ENCODE assay signal across 18 cellular contexts in genomic region chr1:98385691-98386090, GRCh38.
"Had no signal": no experiment of that assay in that cellular context is flagged by ENCODE, and none has a peak within 500 bp of the region (broad histone marks: within the 10 kb centered on the region; RNA-seq: fewer than 3 reads in every experiment).

No MANE protein-coding gene starts in this region.

- H3K4me3 ChIP-seq: breast epithelium, left lung, right lobe of liver had no signal

- H3K36me3 ChIP-seq: breast epithelium, left lung, neutrophil, right lobe of liver had no signal

- H3K27ac ChIP-seq: breast epithelium, epithelial cell of prostate, left lung, neutrophil, right lobe of liver had no signal

- H3K4me1 ChIP-seq: breast epithelium, right lobe of liver had no signal

- H3K27me3 ChIP-seq: breast epithelium, left lung, neutrophil, right lobe of liver had no signal

- H3K9me3 ChIP-seq: breast epithelium, left lung, neutrophil, right lobe of liver had no signal

- FAIRE-seq: islet of Langerhans had no signal

- ATAC-seq: activated T-helper 17 cell treated with anti-CD3 and anti-CD28 coated beads, Interleukin-2, amount 50 U/mL, for 72 hours; effector memory CD8-positive, alpha-beta T cell; left lung; naive thymus-derived CD8-positive, alpha-beta T cell; right lobe of liver; stimulated activated effector memory CD8-positive, alpha-beta T cell treated with anti-CD3 and anti-CD28 coated beads, Interleukin-12 subunit alpha, Interleukin-12 subunit beta, amount 100 ng/mL, for 72 hours; T-cell had no signal

- DNase-seq: activated CD4-positive, alpha-beta T cell treated with anti-CD3 and anti-CD28 coated beads, Interleukin-2, amount 50 U/mL, for 48 hours; activated CD4-positive, CD25-positive, alpha-beta regulatory T cell treated with anti-CD3 and anti-CD28 coated beads, Interleukin-2, amount 50 U/mL, for 72 hours; activated naive CD4-positive, alpha-beta T cell treated with Interleukin-2 at 50 U/mL for 16 hours; aorta; cerebellar nuclear complex; effector memory CD8-positive, alpha-beta T cell; left lung; naive thymus-derived CD8-positive, alpha-beta T cell; posterior cingulate gyrus; right lobe of liver; T-cell; T-helper 9 cell had no signal
